ENCODE assay signal across 24 cellular contexts in the genomic region with DNA sequence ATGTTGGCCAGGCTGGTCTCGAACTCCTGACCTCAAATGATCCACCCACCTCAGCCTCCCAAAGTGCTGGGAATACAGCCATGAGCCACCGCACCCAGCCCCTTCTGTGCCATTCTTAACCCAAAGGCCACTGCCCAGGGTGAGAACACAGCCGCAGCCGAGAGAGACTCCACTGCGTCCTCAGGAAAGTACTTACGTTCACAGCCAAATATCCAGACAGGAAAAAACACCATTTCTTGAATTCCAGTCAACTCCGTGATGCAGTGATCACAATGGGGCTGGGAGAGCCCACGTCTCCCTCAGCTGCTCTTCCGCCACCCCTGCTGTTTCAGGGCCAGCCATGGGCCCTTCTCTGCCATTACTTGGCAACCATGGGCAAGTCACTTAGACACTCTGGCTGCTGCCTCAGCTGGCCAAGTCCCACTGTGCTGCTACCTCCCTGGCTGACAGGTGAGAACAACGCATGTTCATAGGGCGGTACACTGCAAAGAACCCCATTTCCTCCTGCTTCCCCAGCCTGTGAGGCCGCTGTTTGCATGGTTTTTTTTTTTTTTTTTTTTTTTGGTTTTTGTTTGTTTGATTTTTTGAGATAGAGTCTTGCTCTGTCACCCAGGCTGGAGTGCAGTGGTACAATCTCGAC. TPM values are rescaled to one million over a fixed set of nuclear protein-coding genes. Genes with fewer than 3 reads are reported as not detected.
DNase-seq lines count a peak whose midpoint lies in the region; ATAC-seq and TF ChIP-seq lines count a peak whose summit lies in the region.
"Had no signal": no experiment of that assay in that cellular context is flagged by ENCODE, and none has a peak within 500 bp of the region (broad histone marks: within the 10 kb centered on the region; RNA-seq: fewer than 3 reads in every experiment).

No MANE protein-coding gene starts in this region.

- no peaks in the 10 kb centered on the region for H3K9me3 ChIP-seq in CD4-positive, alpha-beta T cell (ENCODE audit: control insufficient read depth, low read length)
- no peaks in the 10 kb centered on the region for H3K9me3 ChIP-seq in body of pancreas
- H3K9me3 ChIP-seq: SJCRH30 had no signal

- no peaks in the 10 kb centered on the region for H3K27me3 ChIP-seq in CD4-positive, alpha-beta T cell (ENCODE audit: control insufficient read depth, insufficient read depth, low read length)
- no peaks in the 10 kb centered on the region for H3K27me3 ChIP-seq in body of pancreas
- H3K27me3 ChIP-seq: BLaER1, SJCRH30, upper lobe of left lung had no signal

- peaks cover 6% of the 10 kb centered on the region for H3K27me3 Mint-ChIP-seq in T-helper 1 cell treated with Interleukin-12 subunit alpha and Interleukin-12 subunit beta and Interleukin-4 antibody, amounts not matched to agents 30 μg/mL and 1 μg/mL, for 36 hours (ENCODE audit: low read depth)
- H3K27me3 Mint-ChIP-seq in CD4-positive, alpha-beta T cell = no peaks in the 10 kb centered on the region
- H3K27me3 Mint-ChIP-seq in naive B cell = no peaks in the 10 kb centered on the region

- peak in 2 of 3 donors; percentile 16 to 19 for TF ChIP-seq POLR2A in body of pancreas (IDR thresholded peaks at IDR 0.05)

- CTCF ChIA-PET in CD4-positive, alpha-beta T cell (lab: Charles Lee) = interaction anchor here (4.1 kb wide), 1 partner anchor 15 kb away, joined by 14 read pairs; no protein-coding TSS in a partner anchor

- TF ChIP-seq CTCF in CD4-positive, alpha-beta T cell (IDR thresholded peaks at IDR 0.05) = no peak
- TF ChIP-seq CTCF in body of pancreas (IDR thresholded peaks at IDR 0.05) = no peak

- peaks cover 64% of the 10 kb centered on the region for H3K4me1 ChIP-seq in body of pancreas

- H3K4me3 Mint-ChIP-seq in T-helper 1 cell treated with Interleukin-12 subunit alpha and Interleukin-12 subunit beta and Interleukin-4 antibody, amounts not matched to agents 30 μg/mL and 1 μg/mL, for 36 hours = no peak overlapping the region
- H3K4me3 Mint-ChIP-seq in CD4-positive, alpha-beta T cell = peak overlapping the region; percentile 78
- H3K4me3 Mint-ChIP-seq in naive B cell = no peak overlapping the region

- no peaks in the 10 kb centered on the region for H3K9me3 Mint-ChIP-seq in T-helper 1 cell treated with Interleukin-12 subunit alpha and Interleukin-12 subunit beta and Interleukin-4 antibody, amounts not matched to agents 30 μg/mL and 1 μg/mL, for 36 hours
- no peaks in the 10 kb centered on the region for H3K9me3 Mint-ChIP-seq in CD4-positive, alpha-beta T cell
- H3K9me3 Mint-ChIP-seq in naive B cell = peaks cover 0 to 6% (median 0%) of the 10 kb centered on the region in 7 donors

- no peak overlapping the region for H3K4me3 ChIP-seq in body of pancreas
- H3K4me3 ChIP-seq: BLaER1, SJCRH30, skin epidermis, upper lobe of left lung had no signal

- POLR2A ChIA-PET in CD4-positive, alpha-beta T cell (lab: Charles Lee) = interaction anchor here (1.1 kb wide), 1 partner anchor 14 kb away, joined by 3 read pairs; no protein-coding TSS in a partner anchor

- 38 to 52% methylated on average over 12 to 13 of the region's 13 CpGs for WGBS in body of pancreas, 2 donors

- no peak for DNase-seq in T-helper 1 cell
- DNase-seq in CD4-positive, alpha-beta T cell = peak in 7 of 10 experiments; percentile 14 to 61 (median 26)
- DNase-seq in body of pancreas = peak; percentile 66 to 87 (median 76)
- no peak for DNase-seq in naive B cell
- no peak for DNase-seq in NCI-H1092 treated with DMSO at 0.1 percent for 48 hours (lab: John Stamatoyannopoulos, UW)
- DNase-seq in HuH-7 (ENCODE audit: low spot score) = no peak
- DNase-seq in stimulated activated CD4-positive, alpha-beta T cell treated with anti-CD3 and anti-CD28 coated beads, Interleukin-2, amount 100 ng/mL, for 48 hours = no peak
- DNase-seq: 8988T; activated T-cell treated with anti-CD3 and anti-CD28 coated beads, Interleukin-2, amount 50 U/mL, for 48 hours; DMS153; H9; midbrain; NCI-H1436 treated with DMSO at 0.1 percent for 48 hours; NCI-H345; nucleus accumbens; SJCRH30; T1000; upper lobe of left lung had no signal

- peaks cover 32% of the 10 kb centered on the region for H3K4me1 Mint-ChIP-seq in T-helper 1 cell treated with Interleukin-12 subunit alpha and Interleukin-12 subunit beta and Interleukin-4 antibody, amounts not matched to agents 30 μg/mL and 1 μg/mL, for 36 hours (ENCODE audit: low read depth)
- peaks cover 55% of the 10 kb centered on the region for H3K4me1 Mint-ChIP-seq in CD4-positive, alpha-beta T cell (ENCODE audit: low read depth)
- H3K4me1 Mint-ChIP-seq in naive B cell = peaks cover 20 to 35% (median 28%) of the 10 kb centered on the region in 3 donors

- H3K36me3 Mint-ChIP-seq in T-helper 1 cell treated with Interleukin-12 subunit alpha and Interleukin-12 subunit beta and Interleukin-4 antibody, amounts not matched to agents 30 μg/mL and 1 μg/mL, for 36 hours (ENCODE audit: low read depth) = peaks cover 23% of the 10 kb centered on the region
- H3K36me3 Mint-ChIP-seq in CD4-positive, alpha-beta T cell (ENCODE audit: low read depth) = peaks cover 8% of the 10 kb centered on the region
- H3K36me3 Mint-ChIP-seq in naive B cell = no peaks in the 10 kb centered on the region

- H3K27ac Mint-ChIP-seq in T-helper 1 cell treated with Interleukin-12 subunit alpha and Interleukin-12 subunit beta and Interleukin-4 antibody, amounts not matched to agents 30 μg/mL and 1 μg/mL, for 36 hours = peak overlapping the region; percentile 37
- peak overlapping the region; percentile 56 for H3K27ac Mint-ChIP-seq in CD4-positive, alpha-beta T cell
- peak overlapping the region in 4 of 6 donors; percentile 15 to 80 (median 62) for H3K27ac Mint-ChIP-seq in naive B cell

- H3K36me3 ChIP-seq in body of pancreas (replicated peaks in 1 of 2; ENCODE audit: insufficient read depth in 1 of 2, low read depth in 2 of 2) = no peaks in the 10 kb centered on the region

- peak overlapping the region; percentile 1 for H3K27ac ChIP-seq in CD4-positive, alpha-beta T cell (ENCODE audit: low read depth, low read length)
- H3K27ac ChIP-seq in body of pancreas = peak overlapping the region; percentile 54 to 77 (median 65)
- H3K27ac ChIP-seq: BLaER1, SJCRH30, upper lobe of left lung had no signal

- ATAC-seq in CD4-positive, alpha-beta T cell (ENCODE audit: poor library complexity) = peak; percentile 61
- peak; percentile 27 for ATAC-seq in body of pancreas
- ATAC-seq in naive B cell (ENCODE audit: low read depth in 2 of 2) = no peak

- intact Hi-C loops in CD4-positive, alpha-beta T cell (cut with DNase I, micrococcal nuclease) = loop anchor here in 1 of 2 experiments (2.0 kb wide), 1 partner anchor 57 kb away; the partner anchor contains the start of gene HMOX2
- intact Hi-C loops in body of pancreas (cut with DNase I) = no loop called here

RNA-seq across cellular contexts. Expression of gene CDIP1, which starts 4.3 kb away (rescaled TPM):
- total RNA-seq in CD4-positive, alpha-beta T cell = 10 to 100 TPM; 19.5 to 22.4 TPM
- total RNA-seq in body of pancreas = 10 to 100 TPM; 12.9 to 23.3 TPM
- 10 to 100 TPM; 10.9 to 26.5 (median 17.3) TPM for polyA plus RNA-seq in naive B cell (ENCODE audit: low read depth in 6 of 6)

RNA-seq across cellular contexts. Expression of gene C16orf96, which starts 21.9 kb away (rescaled TPM):
- total RNA-seq in CD4-positive, alpha-beta T cell = under 1 TPM; 0.27 to 0.42 TPM
- under 1 TPM in 1 of 2 donors, not detected in 1; 0.52 TPM for total RNA-seq in body of pancreas
- polyA plus RNA-seq in naive B cell (ENCODE audit: low read depth in 6 of 6) = under 1 TPM in 2 of 6 donors, not detected in 4; 0.09 to 0.11 TPM
- total RNA-seq: dermis microvascular lymphatic vessel endothelial cell, SJCRH30 had no signal
- polyA plus RNA-seq: fibroblast of lung, keratinocyte had no signal

RNA-seq across cellular contexts. Expression of gene HMOX2, which starts 58.1 kb away (rescaled TPM):
- total RNA-seq in CD4-positive, alpha-beta T cell = 10 to 100 TPM; 63.4 to 66.4 TPM
- 100 to 1,000 TPM in 1 of 2 donors, 10 to 100 TPM in 1; 18.4 to 115 TPM for total RNA-seq in body of pancreas
- 10 to 100 TPM; 36.9 to 49.8 (median 41.9) TPM for polyA plus RNA-seq in naive B cell (ENCODE audit: low read depth in 6 of 6)

RNA-seq across cellular contexts. Expression of gene NMRAL1, which starts 59.8 kb away (rescaled TPM):
- total RNA-seq in CD4-positive, alpha-beta T cell = 10 to 100 TPM; 28.6 to 29.5 TPM
- 10 to 100 TPM; 36.3 to 43.8 TPM for total RNA-seq in body of pancreas
- polyA plus RNA-seq in naive B cell (ENCODE audit: low read depth in 6 of 6) = 10 to 100 TPM; 18.1 to 50.9 (median 31.6) TPM

Comparison
In these comparisons a context has a peak if more than half of its experiments do, and no peak if none do; other contexts are left out.
1. DNase-seq: peak in CD4-positive, alpha-beta T cell (7 of 10) and body of pancreas (4 of 4); none in T-helper 1 cell (0 of 5), naive B cell (single experiment), NCI-H1092 treated with DMSO at 0.1 percent for 48 hours (single experiment), HuH-7 (single experiment) and stimulated activated CD4-positive, alpha-beta T cell treated with anti-CD3 and anti-CD28 coated beads, Interleukin-2, amount 100 ng/mL, for 48 hours (0 of 2).
2. ATAC-seq: peak in CD4-positive, alpha-beta T cell (single experiment) and body of pancreas (single experiment); none in naive B cell (0 of 2).
3. Peak in every context shown above with its lines, with median percentiles within 50 percentile points of each other: H3K27ac Mint-ChIP-seq.